In the genomic region with DNA sequence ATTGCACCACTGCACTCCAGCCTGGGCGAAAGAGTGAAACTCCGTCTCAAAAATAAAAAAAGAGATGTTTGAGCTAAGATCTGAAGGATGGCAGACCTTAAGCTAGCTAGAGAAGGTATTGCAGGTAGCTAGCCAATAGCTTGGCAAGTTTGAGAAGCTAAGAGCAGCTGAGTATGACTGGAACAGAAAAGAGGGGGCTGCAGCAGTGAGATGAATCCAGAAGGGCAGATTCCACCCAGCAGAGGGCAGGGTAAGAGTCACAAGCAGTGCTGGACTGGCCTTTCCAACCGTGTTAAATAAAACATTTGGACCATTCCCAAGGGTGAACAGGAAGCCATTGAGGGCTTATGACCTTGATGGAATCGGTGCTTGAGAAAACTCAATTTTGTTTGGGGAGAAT, we compare ENCODE assay signal across 6 cellular contexts. TPM values are rescaled to one million over a fixed set of nuclear protein-coding genes. Genes with fewer than 3 reads are reported as not detected.
A peak's percentile ranks its signal among the peaks of the same experiment; 100 is the strongest.
DNase-seq lines count a peak whose midpoint lies in the region; ATAC-seq and TF ChIP-seq lines count a peak whose summit lies in the region.

No MANE protein-coding gene starts in this region.

- H3K4me3 Mint-ChIP-seq in HFFc6: no peak overlapping the region
- H3K4me3 Mint-ChIP-seq in nephron: peak overlapping the region in 2 of 3 experiments; percentile 5 to 46

- intact Hi-C loops in adrenal gland (cut with DNase I): loop anchor here in 1 of 2 donors (5.0 kb wide), 1 partner anchor 127 kb away; no protein-coding TSS in a partner anchor

- H3K27ac ChIP-seq in adrenal gland: no peak overlapping the region

- WGBS in adrenal gland, 4 donors: 43 to 49% (median 45%) methylated on average over 4 of the region's 4 CpGs

- peaks cover under 1 to 1% of the 10 kb centered on the region in 2 donors for H3K4me1 ChIP-seq in adrenal gland (replicated peaks in 1 of 2)

- H3K27ac Mint-ChIP-seq in HFFc6 (no peak overlapping the region), nephron (peak overlapping the region; percentile 15 to 79 (median 35))

- peaks cover 4% of the 10 kb centered on the region for H3K27me3 Mint-ChIP-seq in HFFc6 (ENCODE audit: insufficient read depth)
- no peaks in the 10 kb centered on the region for H3K27me3 Mint-ChIP-seq in nephron (ENCODE audit: low read depth)

- peaks cover 0 to 7% of the 10 kb centered on the region in 2 donors for H3K36me3 ChIP-seq in adrenal gland (replicated peaks in 1 of 2)

- H3K36me3 Mint-ChIP-seq in HFFc6 (ENCODE audit: low read depth) (peaks cover 5% of the 10 kb centered on the region; the same call in 1 of the 2 replicates), nephron (ENCODE audit: low read depth) (peaks cover 12% of the 10 kb centered on the region)

- H3K9me3 Mint-ChIP-seq in HFFc6 (no peaks in the 10 kb centered on the region), nephron (no peaks in the 10 kb centered on the region)

- H3K4me1 Mint-ChIP-seq in HFFc6 (ENCODE audit: low read depth) (peaks cover 39% of the 10 kb centered on the region), nephron (peaks cover 15% of the 10 kb centered on the region)

- no peak for DNase-seq in HFFc6
- DNase-seq in adrenal gland: peak in 6 of 7 donors; percentile 31 to 63 (median 49)
- DNase-seq in DMS114 treated with DMSO at 0.1 percent for 48 hours (lab: John Stamatoyannopoulos, UW; ENCODE audit: unreplicated experiment): no peak

- no peak overlapping the region for H3K4me3 ChIP-seq in adrenal gland

- TF ChIP-seq POLR2A in adrenal gland (IDR thresholded peaks at IDR 0.05): no peak

- no peaks in the 10 kb centered on the region for H3K27me3 ChIP-seq in adrenal gland

- TF ChIP-seq CTCF in HFFc6 (IDR thresholded peaks at IDR 0.05) (peak; percentile 74), adrenal gland (IDR thresholded peaks at IDR 0.05) (peak in 5 of 6 experiments; percentile 22 to 47 (median 34)), nephron (IDR thresholded peaks at IDR 0.05; ENCODE audit: unreplicated experiment in 3 of 3) (peak in 2 of 3 experiments; percentile 36 to 43)

- H3K9me3 ChIP-seq in adrenal gland (replicated peaks in 1 of 3): no peaks in the 10 kb centered on the region

- ATAC-seq in GM19395 (IDR thresholded peaks at IDR 0.05; ENCODE audit: unreplicated experiment) (no peak), HG03159 (IDR thresholded peaks at IDR 0.05; ENCODE audit: unreplicated experiment) (no peak)

RNA-seq across cellular contexts. Expression of a gene that starts 5.7 kb away (rescaled TPM):
- total RNA-seq in HFFc6 (2021; fragmentation: NEBNext Ultra II Directional; extraction: Animal tissue kit (Norgen Biotek cat#: 25700)): 10 to 100 TPM in 5 of 6 experiments, 1 to 10 TPM in 1; 10.0 to 13.8 (median 11.8) TPM
- 10 to 100 TPM; 12.6 to 27.4 (median 14.5) TPM for total RNA-seq in adrenal gland
- polyA plus RNA-seq in adrenal gland: 10 to 100 TPM in 2 of 3 donors, 1 to 10 TPM in 1; 9.0 to 13.7 (median 10.4) TPM

RNA-seq across cellular contexts. Expression of a gene that starts 46.7 kb away (rescaled TPM):
- total RNA-seq in HFFc6 (2021; fragmentation: NEBNext Ultra II Directional; extraction: Animal tissue kit (Norgen Biotek cat#: 25700)): 10 to 100 TPM; 45.7 to 55.1 (median 50.1) TPM
- 10 to 100 TPM; 13.4 to 52.1 (median 29.2) TPM for total RNA-seq in adrenal gland
- 10 to 100 TPM in 2 of 3 donors, 1 to 10 TPM in 1; 6.4 to 15.0 (median 11.9) TPM for polyA plus RNA-seq in adrenal gland

RNA-seq across cellular contexts. Expression of a gene that starts 55.6 kb away (rescaled TPM):
- total RNA-seq in HFFc6 (2021; fragmentation: NEBNext Ultra II Directional; extraction: Animal tissue kit (Norgen Biotek cat#: 25700)): 10 to 100 TPM; 12.8 to 16.8 (median 15.8) TPM
- total RNA-seq in adrenal gland: 10 to 100 TPM; 15.6 to 62.7 (median 34.2) TPM
- 10 to 100 TPM in 2 of 3 donors, 1 to 10 TPM in 1; 4.1 to 30.5 (median 19.6) TPM for polyA plus RNA-seq in adrenal gland

RNA-seq across cellular contexts. Expression of a gene that starts 55.7 kb away (rescaled TPM):
- total RNA-seq in HFFc6 (2021; fragmentation: NEBNext Ultra II Directional; extraction: Animal tissue kit (Norgen Biotek cat#: 25700)): 10 to 100 TPM in 1 of 6 experiments, 1 to 10 TPM in 5; 7.2 to 10.8 (median 7.8) TPM
- total RNA-seq in adrenal gland: 10 to 100 TPM in 7 of 8 donors, 1 to 10 TPM in 1; 3.6 to 58.3 (median 38.8) TPM
- 10 to 100 TPM in 2 of 3 donors, 1 to 10 TPM in 1; 1.4 to 63.0 (median 27.3) TPM for polyA plus RNA-seq in adrenal gland

Comparison
In these comparisons a context has a peak if more than half of its experiments do, and no peak if none do; other contexts are left out.
1. DNase-seq: peak in adrenal gland (6 of 7); none in HFFc6 (single experiment) and DMS114 treated with DMSO at 0.1 percent for 48 hours (single experiment).
2. Peak in every context shown above with its lines, with median percentiles within 50 percentile points of each other: CTCF ChIP-seq.